In the genomic region with DNA sequence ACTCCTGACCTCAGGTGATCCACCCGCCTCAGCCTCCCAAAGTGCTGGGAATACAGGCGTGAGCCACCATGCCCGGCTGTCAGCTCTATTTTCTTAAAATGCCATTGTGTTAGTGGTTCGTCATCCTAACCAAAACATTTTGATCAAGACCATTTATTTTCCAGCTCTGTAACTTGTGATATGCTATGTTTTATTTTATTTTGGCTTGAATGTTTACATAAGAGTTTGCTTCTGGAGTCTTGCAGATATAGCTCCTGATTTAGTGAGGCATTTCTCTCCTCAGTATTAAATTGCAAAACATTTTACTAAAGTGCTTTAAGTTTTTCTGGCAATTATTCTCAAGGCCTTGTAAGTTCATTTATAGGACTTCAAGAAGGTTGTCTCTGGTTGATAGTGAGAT, we compare ENCODE assay signal across 12 cellular contexts. TPM values are rescaled to one million over a fixed set of nuclear protein-coding genes. Genes with fewer than 3 reads are reported as not detected.
DNase-seq lines count a peak whose midpoint lies in the region; ATAC-seq, FAIRE-seq and TF ChIP-seq lines count a peak whose summit lies in the region.
"Had no signal": no experiment of that assay in that cellular context is flagged by ENCODE, and none has a peak within 500 bp of the region (broad histone marks: within the 10 kb centered on the region; RNA-seq: fewer than 3 reads in every experiment).

No MANE protein-coding gene starts in this region.

- CTCF ChIA-PET in CD4-positive, alpha-beta T cell (lab: Charles Lee): interaction anchor here (0.7 to 1.2 kb wide), 2 partner anchors 123 to 174 kb away, joined by 3 to 6 read pairs; no protein-coding TSS in a partner anchor

- no peaks in the 10 kb centered on the region for H3K9me3 Mint-ChIP-seq in CD4-positive, alpha-beta T cell
- H3K9me3 Mint-ChIP-seq in GM23338: no peaks in the 10 kb centered on the region; the same call in 1 of the 3 replicates
- H3K9me3 Mint-ChIP-seq in astrocyte (ENCODE audit: unreplicated experiment): no peaks in the 10 kb centered on the region
- no peaks in the 10 kb centered on the region for H3K9me3 Mint-ChIP-seq in natural killer cell

- H3K36me3 Mint-ChIP-seq in CD4-positive, alpha-beta T cell (ENCODE audit: low read depth): peaks cover 50% of the 10 kb centered on the region
- H3K36me3 Mint-ChIP-seq in GM23338 (ENCODE audit: low read depth) (peaks cover 36% of the 10 kb centered on the region), astrocyte (ENCODE audit: low read depth, unreplicated experiment) (peaks cover 5% of the 10 kb centered on the region), natural killer cell (peaks cover 7% of the 10 kb centered on the region)

- FAIRE-seq in astrocyte (lab: Jason Lieb, UNC): no peak

- H3K4me3 Mint-ChIP-seq in CD4-positive, alpha-beta T cell: peak overlapping the region; percentile 77
- H3K4me3 Mint-ChIP-seq in GM23338: peak overlapping the region; percentile 95; the same call in 1 of the 3 replicates
- peak overlapping the region; percentile 67 for H3K4me3 Mint-ChIP-seq in astrocyte (ENCODE audit: unreplicated experiment)
- H3K4me3 Mint-ChIP-seq in natural killer cell: peak overlapping the region; percentile 74

- H3K9ac ChIP-seq in astrocyte (ENCODE audit: low read length): no peak overlapping the region

- H3K9me2 ChIP-seq in GM23338 (ENCODE audit: insufficient read depth): no peaks in the 10 kb centered on the region

- H4K20me1 ChIP-seq in GM23338 (replicated peaks; ENCODE audit: insufficient read depth) (peaks cover 82% of the 10 kb centered on the region), astrocyte (ENCODE audit: insufficient read depth, low read length) (peaks cover 91% of the 10 kb centered on the region)

- no peak overlapping the region for H3K27ac ChIP-seq in CD4-positive, alpha-beta T cell (ENCODE audit: low read depth, low read length)
- no peak overlapping the region for H3K27ac ChIP-seq in GM23338 (ENCODE audit: low read depth)
- no peak overlapping the region for H3K27ac ChIP-seq in astrocyte (ENCODE audit: low read depth, low read length)
- H3K27ac ChIP-seq: foreskin keratinocyte, WERI-Rb-1 had no signal

- peaks cover 69% of the 10 kb centered on the region for H3K4me1 Mint-ChIP-seq in CD4-positive, alpha-beta T cell (ENCODE audit: low read depth)
- H3K4me1 Mint-ChIP-seq in GM23338 (peaks cover 32% of the 10 kb centered on the region; the same call in 2 of the 3 replicates), astrocyte (ENCODE audit: low read depth, unreplicated experiment) (peaks cover 14% of the 10 kb centered on the region), natural killer cell (peaks cover 76 to 80% of the 10 kb centered on the region in 2 donors)

- H3K9me3 ChIP-seq in CD4-positive, alpha-beta T cell (ENCODE audit: control insufficient read depth, low read length): no peaks in the 10 kb centered on the region
- no peaks in the 10 kb centered on the region for H3K9me3 ChIP-seq in astrocyte (ENCODE audit: insufficient read depth, low read depth, low read length)

- POLR2A ChIA-PET in CD4-positive, alpha-beta T cell (lab: Charles Lee): interaction anchor here (0.5 to 2.2 kb wide), 8 partner anchors 13 to 174 kb away, joined by 3 to 12 read pairs (median 4); a partner anchor contains a TSS

- ATAC-seq in CD4-positive, alpha-beta T cell (ENCODE audit: poor library complexity): no peak
- ATAC-seq in GM23338: no peak
- ATAC-seq in natural killer cell: no peak
- ATAC-seq in GM18868 (IDR thresholded peaks at IDR 0.05; ENCODE audit: unreplicated experiment): no peak
- ATAC-seq: foreskin keratinocyte had no signal

- intact Hi-C loops in CD4-positive, alpha-beta T cell (cut with DNase I, micrococcal nuclease): no loop called here
- intact Hi-C loops in natural killer cell (cut with micrococcal nuclease): loop anchor here (10.0 kb wide), 1 partner anchor 172 kb away; no protein-coding TSS in a partner anchor

- no peaks in the 10 kb centered on the region for H3F3A ChIP-seq in GM23338 (replicated peaks; ENCODE audit: low read depth)

- H3K27me3 ChIP-seq in CD4-positive, alpha-beta T cell (ENCODE audit: control insufficient read depth, insufficient read depth, low read length): no peaks in the 10 kb centered on the region
- H3K27me3 ChIP-seq in GM23338 (ENCODE audit: insufficient read depth) (no peaks in the 10 kb centered on the region), astrocyte (ENCODE audit: insufficient read depth, low read length) (no peaks in the 10 kb centered on the region)
- H3K27me3 ChIP-seq: foreskin keratinocyte had no signal

- TF ChIP-seq CTCF in CD4-positive, alpha-beta T cell (IDR thresholded peaks at IDR 0.05): no peak
- TF ChIP-seq CTCF in GM23338 (conservative IDR thresholded peaks at IDR 0.05; ENCODE audit: low read depth in 2 of 2) (no peak), astrocyte (IDR thresholded peaks at IDR 0.05; ENCODE audit: insufficient read depth, low read depth, low read length) (no peak), natural killer cell (IDR thresholded peaks at IDR 0.05) (no peak), GM20000 (IDR thresholded peaks at IDR 0.05; ENCODE audit: extremely low read depth, missing control alignments) (no peak)

- peaks cover 96% of the 10 kb centered on the region for H3K79me2 ChIP-seq in GM23338 (replicated peaks; ENCODE audit: insufficient read depth)
- H3K79me2 ChIP-seq in astrocyte (ENCODE audit: insufficient read depth, low read length): peaks cover 96% of the 10 kb centered on the region

- H3K4me2 ChIP-seq in GM23338 (peak overlapping the region; percentile 14; the same call in 1 of the 2 replicates), astrocyte (ENCODE audit: low read length) (peak overlapping the region; percentile 84)

- no peaks in the 10 kb centered on the region for H3K27me3 Mint-ChIP-seq in CD4-positive, alpha-beta T cell
- H3K27me3 Mint-ChIP-seq in GM23338 (ENCODE audit: insufficient read depth, low read depth, poor library complexity) (no peaks in the 10 kb centered on the region), astrocyte (ENCODE audit: low read depth, unreplicated experiment) (no peaks in the 10 kb centered on the region), natural killer cell (ENCODE audit: low read depth in 2 of 2) (no peaks in the 10 kb centered on the region)

- H2AFZ ChIP-seq in GM23338 (no peak overlapping the region), astrocyte (ENCODE audit: low read depth, low read length) (no peak overlapping the region)

- peak overlapping the region; percentile 75 for H3K27ac Mint-ChIP-seq in CD4-positive, alpha-beta T cell
- H3K27ac Mint-ChIP-seq in GM23338 (no peak overlapping the region), astrocyte (ENCODE audit: unreplicated experiment) (no peak overlapping the region), natural killer cell (peak overlapping the region; percentile 21 to 73)

- DNase-seq in CD4-positive, alpha-beta T cell: no peak
- DNase-seq in GM23338 (ENCODE audit: low spot score): no peak
- DNase-seq in astrocyte (ENCODE audit: low read depth): no peak
- no peak for DNase-seq in natural killer cell
- DNase-seq in GM20000 (ENCODE audit: low spot score): no peak
- DNase-seq in NCI-H2107 (lab: John Stamatoyannopoulos, UW): no peak
- DNase-seq: activated gamma-delta T cell, foreskin keratinocyte, kidney glomerular epithelial cell, NCI-H187, WERI-Rb-1 had no signal

- H3K36me3 ChIP-seq in GM23338 (ENCODE audit: insufficient read depth) (no peaks in the 10 kb centered on the region; the same call in 1 of the 2 replicates), astrocyte (ENCODE audit: insufficient read depth, low read length) (no peaks in the 10 kb centered on the region)

- H3K4me3 ChIP-seq in GM23338: peak overlapping the region; percentile 16
- no peak overlapping the region for H3K4me3 ChIP-seq in astrocyte (ENCODE audit: insufficient read depth, low read depth, low read length)

- peaks cover 27% of the 10 kb centered on the region for H3K4me1 ChIP-seq in GM23338 (ENCODE audit: insufficient read depth)
- H3K4me1 ChIP-seq in astrocyte (ENCODE audit: insufficient read depth, low read length): peaks cover 6% of the 10 kb centered on the region

TF ChIP-seq in GM23338, 12 proteins besides CTCF, POLR2A, EP300 and RAD21 (continues in another document):
- TF ChIP-seq STAT1 (IDR thresholded peaks at IDR 0.05; ENCODE audit: unreplicated experiment): no peak
- no peak for TF ChIP-seq ZNF114 (CRISPR knock-in tag; IDR thresholded peaks at IDR 0.05)
- no peak for TF ChIP-seq EZH2 (IDR thresholded peaks at IDR 0.05; ENCODE audit: low read depth, unreplicated experiment)
- TF ChIP-seq, protein P1, sequence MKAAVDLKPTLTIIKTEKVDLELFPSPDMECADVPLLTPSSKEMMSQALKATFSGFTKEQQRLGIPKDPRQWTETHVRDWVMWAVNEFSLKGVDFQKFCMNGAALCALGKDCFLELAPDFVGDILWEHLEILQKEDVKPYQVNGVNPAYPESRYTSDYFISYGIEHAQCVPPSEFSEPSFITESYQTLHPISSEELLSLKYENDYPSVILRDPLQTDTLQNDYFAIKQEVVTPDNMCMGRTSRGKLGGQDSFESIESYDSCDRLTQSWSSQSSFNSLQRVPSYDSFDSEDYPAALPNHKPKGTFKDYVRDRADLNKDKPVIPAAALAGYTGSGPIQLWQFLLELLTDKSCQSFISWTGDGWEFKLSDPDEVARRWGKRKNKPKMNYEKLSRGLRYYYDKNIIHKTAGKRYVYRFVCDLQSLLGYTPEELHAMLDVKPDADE (IDR thresholded peaks at IDR 0.05): no peak
- no peak for TF ChIP-seq NANOG (IDR thresholded peaks at IDR 0.05; ENCODE audit: borderline replicate concordance)

RNA-seq across cellular contexts. Expression of a gene that starts 4.4 kb away (rescaled TPM):
- total RNA-seq in CD4-positive, alpha-beta T cell: 100 to 1,000 TPM; 126 to 134 TPM
- 129 and 130 TPM in 2 replicates for total RNA-seq in GM23338 (2014; rRNA removed; shearing (Covaris generic))
- polyA plus RNA-seq in GM23338 (2016; fragmentation: Nextera tagmentation; extraction: Ambion mirVana): 39.4 and 40.7 TPM in 2 replicates
- total RNA-seq in astrocyte (54.4 and 64.7 TPM in 2 replicates), natural killer cell (100 to 1,000 TPM; 180 to 193 (median 188) TPM)

Comparison
In these comparisons a context has a peak if more than half of its experiments do, and no peak if none do; other contexts are left out.
1. H3K27ac Mint-ChIP-seq: peak in CD4-positive, alpha-beta T cell (single experiment) and natural killer cell (2 of 2); none in GM23338 (single experiment) and astrocyte (single experiment).
2. Peak in every context shown above with its lines, with median percentiles within 50 percentile points of each other: H3K4me3 Mint-ChIP-seq.